Comparison of ENCODE assay signal across 1 cellular context in the genomic region with DNA sequence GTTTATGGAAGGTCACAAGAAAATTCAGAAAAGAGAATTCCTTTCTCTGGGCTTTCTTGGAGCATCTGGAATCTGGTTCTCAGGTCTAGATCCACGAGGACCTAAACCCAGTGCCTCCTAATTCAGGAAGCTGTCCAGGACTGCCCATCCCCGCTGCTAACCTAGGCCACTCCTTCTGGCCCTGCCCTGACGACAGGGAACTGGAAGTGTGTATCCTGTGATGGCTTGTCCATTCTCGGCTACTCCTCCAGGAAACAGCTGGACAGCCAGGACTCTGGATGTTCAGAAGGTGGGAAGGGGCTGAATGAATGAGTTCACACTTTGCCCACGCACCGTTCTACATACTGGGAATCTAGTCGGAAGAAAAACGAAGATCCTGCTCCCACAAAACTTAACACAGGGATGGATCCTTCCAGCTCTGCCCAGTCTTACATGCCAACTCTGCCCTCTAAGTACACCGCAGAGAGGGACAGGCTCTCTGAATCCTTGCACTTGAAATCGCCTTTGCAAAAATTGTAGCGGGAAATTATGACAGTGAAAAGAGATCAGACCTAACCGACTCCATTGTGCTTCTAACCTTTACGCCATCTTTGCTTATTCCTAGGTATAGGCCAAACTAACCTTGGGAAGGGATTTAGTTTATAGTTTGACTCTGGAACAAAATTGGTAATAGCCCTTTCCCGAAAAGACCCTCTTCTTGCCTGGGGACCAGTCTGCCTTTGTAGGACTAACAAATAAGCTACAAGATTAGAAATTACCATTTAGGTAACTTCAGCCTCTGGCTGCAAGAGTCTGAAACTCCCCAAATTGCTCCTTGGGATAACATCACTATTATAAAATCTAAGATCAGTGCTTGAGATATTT.
TF ChIP-seq lines count a peak whose summit lies in the region.

No MANE protein-coding gene starts in this region.

TF ChIP-seq in HepG2, 621 proteins besides CTCF, POLR2A, EP300 and RAD21:
- TF ChIP-seq ZNF790 (CRISPR knock-in tag; IDR thresholded peaks at IDR 0.05; ENCODE audit: borderline replicate concordance) = 0 out of 2 replicates have a peak, but pooled peaks have one; percentile 28
- TF ChIP-seq PAWR (CRISPR knock-in tag; IDR thresholded peaks at IDR 0.05; ENCODE audit: borderline replicate concordance) = no peak
